10 cellular contexts compared by ENCODE assay signal in genomic region chr2:147681093-147681492, GRCh38.
"Had no signal": no experiment of that assay in that cellular context is flagged by ENCODE, and none has a peak within 500 bp of the region (broad histone marks: within the 10 kb centered on the region; RNA-seq: fewer than 3 reads in every experiment).

No MANE protein-coding gene starts in this region.

- ATAC-seq: HCT116 had no signal

- DNase-seq: GM23248, GOT3, H7, IMR-90, Karpas-422, KBM-7 had no signal

- H3K36me3 ChIP-seq: HAP-1 had no signal

- H3K4me2 ChIP-seq: KMS-11 had no signal

- H3K4me1 ChIP-seq: HAP-1 had no signal

- H2AFZ ChIP-seq: GM23248 had no signal

- H3K9me3 ChIP-seq: HAP-1 had no signal

- H3K4me3 ChIP-seq: GM23248, HAP-1 had no signal

- H3K9ac ChIP-seq: GM23248, KMS-11 had no signal

- H3K27ac ChIP-seq: GM23248, HL-60, KMS-11 had no signal
